In the genomic region with DNA sequence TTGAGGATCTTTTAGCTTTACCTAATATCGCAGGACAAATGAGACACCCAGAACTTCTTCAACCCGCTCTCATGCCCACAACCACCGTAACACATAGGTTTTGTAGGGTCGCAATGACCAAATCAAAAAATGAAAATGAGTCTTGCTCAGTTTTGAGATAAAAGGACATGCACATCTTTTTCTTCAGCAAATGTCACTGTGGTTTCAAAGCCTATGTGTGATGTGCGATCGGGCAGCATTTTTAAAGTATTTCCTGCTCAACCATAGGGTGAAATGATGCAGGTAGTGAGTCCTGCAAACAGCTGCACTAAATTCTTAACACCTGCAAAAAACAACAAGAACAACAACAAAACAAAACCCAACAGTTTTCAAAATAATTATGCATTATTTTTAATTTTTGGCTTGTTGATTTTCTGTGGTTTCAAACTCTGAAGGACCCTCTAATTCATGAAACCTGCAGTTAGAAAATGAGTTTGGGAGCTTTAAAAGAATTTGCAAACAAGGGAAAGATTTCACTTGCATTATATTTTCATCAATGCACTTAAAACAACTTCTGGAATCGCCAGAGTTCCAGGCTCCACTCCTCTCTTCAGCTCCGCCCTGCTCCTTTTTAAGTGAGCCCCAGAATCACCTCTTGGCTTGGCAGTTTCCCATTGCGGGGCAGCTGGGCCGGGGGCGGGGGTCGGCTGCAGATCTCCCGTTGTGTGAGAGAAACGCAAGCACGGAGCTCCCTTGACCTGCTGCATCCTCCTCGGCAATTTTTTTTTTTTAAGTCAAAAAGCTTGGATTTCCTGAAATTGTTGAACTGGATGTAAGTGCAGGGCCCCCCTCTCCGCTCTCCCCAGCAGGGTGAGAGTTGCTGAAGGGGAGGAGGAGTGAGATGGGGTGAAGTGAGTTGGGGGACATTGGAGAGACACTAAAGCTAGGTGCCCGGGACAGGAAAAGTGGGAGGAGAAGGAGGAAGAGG, we compare ENCODE assay signal across 1 cellular context.
TF ChIP-seq lines count a peak whose summit lies in the region.

No MANE protein-coding gene starts in this region.

TF ChIP-seq in IMR-90, 13 proteins besides CTCF, POLR2A, EP300 and RAD21:
- TF ChIP-seq NFE2L2 (IDR thresholded peaks at IDR 0.05; ENCODE audit: low read depth, low read length): no peak
- no peak for TF ChIP-seq CEBPB (IDR thresholded peaks at IDR 0.05; ENCODE audit: low read depth, low read length)
- no peak for TF ChIP-seq SMC3 (IDR thresholded peaks at IDR 0.05; ENCODE audit: low read depth, low read length)
- no peak for TF ChIP-seq FOS (IDR thresholded peaks at IDR 0.05; ENCODE audit: low read depth, low read length)
- TF ChIP-seq MXI1 (IDR thresholded peaks at IDR 0.05; ENCODE audit: borderline replicate concordance, low read depth, low read length): no peak
- TF ChIP-seq, protein P1, sequence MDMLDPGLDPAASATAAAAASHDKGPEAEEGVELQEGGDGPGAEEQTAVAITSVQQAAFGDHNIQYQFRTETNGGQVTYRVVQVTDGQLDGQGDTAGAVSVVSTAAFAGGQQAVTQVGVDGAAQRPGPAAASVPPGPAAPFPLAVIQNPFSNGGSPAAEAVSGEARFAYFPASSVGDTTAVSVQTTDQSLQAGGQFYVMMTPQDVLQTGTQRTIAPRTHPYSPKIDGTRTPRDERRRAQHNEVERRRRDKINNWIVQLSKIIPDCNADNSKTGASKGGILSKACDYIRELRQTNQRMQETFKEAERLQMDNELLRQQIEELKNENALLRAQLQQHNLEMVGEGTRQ (IDR thresholded peaks at IDR 0.05; ENCODE audit: low read depth, low read length): no peak
- TF ChIP-seq RFX5 (IDR thresholded peaks at IDR 0.05; ENCODE audit: low read depth, low read length): no peak
- TF ChIP-seq MAZ (IDR thresholded peaks at IDR 0.05; ENCODE audit: borderline replicate concordance, low read depth, low read length): no peak
- TF ChIP-seq BHLHE40 (IDR thresholded peaks at IDR 0.05; ENCODE audit: low read depth, low read length): no peak
- TF ChIP-seq, protein P2, sequence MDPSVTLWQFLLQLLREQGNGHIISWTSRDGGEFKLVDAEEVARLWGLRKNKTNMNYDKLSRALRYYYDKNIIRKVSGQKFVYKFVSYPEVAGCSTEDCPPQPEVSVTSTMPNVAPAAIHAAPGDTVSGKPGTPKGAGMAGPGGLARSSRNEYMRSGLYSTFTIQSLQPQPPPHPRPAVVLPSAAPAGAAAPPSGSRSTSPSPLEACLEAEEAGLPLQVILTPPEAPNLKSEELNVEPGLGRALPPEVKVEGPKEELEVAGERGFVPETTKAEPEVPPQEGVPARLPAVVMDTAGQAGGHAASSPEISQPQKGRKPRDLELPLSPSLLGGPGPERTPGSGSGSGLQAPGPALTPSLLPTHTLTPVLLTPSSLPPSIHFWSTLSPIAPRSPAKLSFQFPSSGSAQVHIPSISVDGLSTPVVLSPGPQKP (IDR thresholded peaks at IDR 0.05; ENCODE audit: borderline replicate concordance, low read depth, low read length): no peak
- TF ChIP-seq CHD1 (IDR thresholded peaks at IDR 0.05; ENCODE audit: low read depth, low read length): no peak
- no peak for TF ChIP-seq MAFK (IDR thresholded peaks at IDR 0.05; ENCODE audit: low read depth, low read length)
- no peak for TF ChIP-seq RCOR1 (IDR thresholded peaks at IDR 0.05; ENCODE audit: insufficient replicate concordance, low read length)
